In genomic region chr17:39224778-39225307, GRCh38 we compare ENCODE assay signal across 9 cellular contexts. TPM values are rescaled to one million over a fixed set of nuclear protein-coding genes. Genes with fewer than 3 reads are reported as not detected.
DNase-seq lines count a peak whose midpoint lies in the region; ATAC-seq, FAIRE-seq and TF ChIP-seq lines count a peak whose summit lies in the region.
"Had no signal": no experiment of that assay in that cellular context is flagged by ENCODE, and none has a peak within 500 bp of the region (broad histone marks: within the 10 kb centered on the region; RNA-seq: fewer than 3 reads in every experiment).

No MANE protein-coding gene starts in this region.

- no peak overlapping the region for H3K4me3 Mint-ChIP-seq in activated CD8-positive, alpha-beta memory T cell treated with anti-CD3 and anti-CD28 coated beads, Interleukin-2, amount 10 ng/mL, durations not matched to agents 7 days and 5 days

- in situ Hi-C loops in K562 (cut with MboI), result no loop called here

- no peaks in the 10 kb centered on the region for H3K9me3 Mint-ChIP-seq in activated CD8-positive, alpha-beta memory T cell treated with anti-CD3 and anti-CD28 coated beads, Interleukin-2, amount 10 ng/mL, durations not matched to agents 7 days and 5 days (ENCODE audit: low read depth)

- POLR2A ChIA-PET in K562 (lab: Yijun Ruan, JAX), result no interaction called here

- no peaks in the 10 kb centered on the region for H4K20me1 ChIP-seq in K562 (replicated peaks; ENCODE audit: control insufficient read depth, insufficient read depth, low read length)

- no peaks in the 10 kb centered on the region for H3K79me2 ChIP-seq in K562 (ENCODE audit: control insufficient read depth, insufficient read depth, low read length)

- no TSS peak for BruUV-seq in K562 (replicated peaks; lab: Mats Ljungman, UMichigan)

- TF ChIP-seq EP300 in K562 (IDR thresholded peaks at IDR 0.05; ENCODE audit: low read length), result no peak

- intact Hi-C loops in K562 (cut with micrococcal nuclease), result no loop called here
- intact Hi-C loops in lower lobe of right lung (cut with DNase I), result no loop called here

- no peak for DNase-seq in activated CD8-positive, alpha-beta memory T cell treated with anti-CD3 and anti-CD28 coated beads, Interleukin-2, amount 10 ng/mL, durations not matched to agents 7 days and 5 days
- DNase-seq in activated CD8-positive, alpha-beta memory T cell treated with anti-CD3 and anti-CD28 coated beads, Interleukin-2, amount 50 U/mL, for 4 hours, result no peak
- DNase-seq in K562 (ENCODE audit: extremely low read depth in 1 of 4, low spot score in 3 of 4) (no peak), lower lobe of right lung (no peak), thoracic aorta (ENCODE audit: low spot score) (no peak), pons (ENCODE audit: low spot score) (no peak)
- DNase-seq: NCI-H2081 treated with DMSO at 0.1 percent for 48 hours had no signal

- H3K9ac ChIP-seq in K562 (ENCODE audit: insufficient read depth in 1 of 2, low read depth in 2 of 2, low read length in 2 of 2), result no peak overlapping the region

- H3K4me1 Mint-ChIP-seq in activated CD8-positive, alpha-beta memory T cell treated with anti-CD3 and anti-CD28 coated beads, Interleukin-2, amount 10 ng/mL, durations not matched to agents 7 days and 5 days, result peaks cover 8% of the 10 kb centered on the region

- TF ChIP-seq RAD21 in K562 (CRISPR knock-in tag; conservative IDR thresholded peaks at IDR 0.05 in 1 of 2, IDR thresholded peaks at IDR 0.05 in 1 of 2), result no peak

- FAIRE-seq in K562 (lab: Jason Lieb, UNC), result no peak

- H3K4me1 ChIP-seq in K562 (replicated peaks in 1 of 2; ENCODE audit: control insufficient read depth in 2 of 2, insufficient read depth in 2 of 2, low read length in 2 of 2) (peaks cover 2 to 29% of the 10 kb centered on the region in 2 experiments; a peak in 3 of 5 replicates), lower lobe of right lung (peaks cover 18% of the 10 kb centered on the region), thoracic aorta (ENCODE audit: control insufficient read depth in 1 of 2, low read depth in 2 of 2) (peaks cover 21 to 55% of the 10 kb centered on the region in 2 donors)

- H3K27ac ChIP-seq in K562 (ENCODE audit: extremely low read depth, low read depth, low read length) (no peak overlapping the region), lower lobe of right lung (no peak overlapping the region), thoracic aorta (peak overlapping the region; percentile 79 to 81)

- H3K9me1 ChIP-seq in K562 (ENCODE audit: control insufficient read depth, insufficient read depth, low read length), result no peaks in the 10 kb centered on the region

- TF ChIP-seq CTCF in K562 (IDR thresholded peaks at IDR 0.05 in 2 of 3, conservative IDR thresholded peaks at IDR 0.05 in 1 of 3; ENCODE audit: insufficient read depth in 2 of 3, low read depth in 1 of 3, low read length in 3 of 3) (0 out of 6 replicates have a peak, but pooled peaks of 1 of the 3 experiments have one; percentile 3), lower lobe of right lung (IDR thresholded peaks at IDR 0.05) (no peak), thoracic aorta (IDR thresholded peaks at IDR 0.05) (no peak)

- CTCF ChIA-PET in activated CD8-positive, alpha-beta memory T cell treated with anti-CD3 and anti-CD28 coated beads, Interleukin-2, amount 10 ng/mL, durations not matched to agents 7 days and 5 days (lab: Charles Lee), result interaction anchor here (30.8 kb wide), 1 partner anchor 14 kb away, joined by 670 read pairs; no protein-coding TSS in a partner anchor
- CTCF ChIA-PET in K562 (lab: Yijun Ruan, JAX; ENCODE audit: low intra/inter-chr PET ratio), result no interaction called here

- H3K36me3 ChIP-seq in K562 (ENCODE audit: control insufficient read depth, insufficient read depth, low read length) (no peaks in the 10 kb centered on the region), lower lobe of right lung (no peaks in the 10 kb centered on the region), thoracic aorta (no peaks in the 10 kb centered on the region)

- ATAC-seq in activated CD8-positive, alpha-beta memory T cell treated with anti-CD3 and anti-CD28 coated beads, Interleukin-2, amount 10 ng/mL, durations not matched to agents 7 days and 5 days, result peak; percentile 13
- 0 out of 3 replicates have a peak, but pooled peaks have one; percentile 13 for ATAC-seq in K562
- ATAC-seq in lower lobe of right lung, result peak; percentile 23 to 53
- ATAC-seq in thoracic aorta (ENCODE audit: insufficient number of reproducible peaks, low FRiP score, low read depth), result no peak
- ATAC-seq in HG03432 (IDR thresholded peaks at IDR 0.05; ENCODE audit: unreplicated experiment), result no peak
- ATAC-seq in HG03378 (IDR thresholded peaks at IDR 0.05; ENCODE audit: unreplicated experiment), result no peak

- H2AFZ ChIP-seq in K562 (ENCODE audit: low read depth, low read length), result no peak overlapping the region

- no peaks in the 10 kb centered on the region for H3K36me3 Mint-ChIP-seq in activated CD8-positive, alpha-beta memory T cell treated with anti-CD3 and anti-CD28 coated beads, Interleukin-2, amount 10 ng/mL, durations not matched to agents 7 days and 5 days

- WGBS in K562 (ENCODE audit: insufficient coverage, low coverage, missing lambda C conversion rate), result 16% methylated on average over 30 of the region's 68 CpGs

- H3K27me3 Mint-ChIP-seq in activated CD8-positive, alpha-beta memory T cell treated with anti-CD3 and anti-CD28 coated beads, Interleukin-2, amount 10 ng/mL, durations not matched to agents 7 days and 5 days, result peaks cover 48% of the 10 kb centered on the region

- no peak for TF ChIP-seq POLR2A in K562 (conservative IDR thresholded peaks at IDR 0.05)

- no peak overlapping the region for H3K4me3 ChIP-seq in K562
- peak overlapping the region; percentile 43 for H3K4me3 ChIP-seq in lower lobe of right lung
- peak overlapping the region; percentile 78 for H3K4me3 ChIP-seq in thoracic aorta

- no peak overlapping the region for H3K27ac Mint-ChIP-seq in activated CD8-positive, alpha-beta memory T cell treated with anti-CD3 and anti-CD28 coated beads, Interleukin-2, amount 10 ng/mL, durations not matched to agents 7 days and 5 days

- no peak overlapping the region for H3K4me2 ChIP-seq in K562 (ENCODE audit: insufficient read depth, low read length)

- H3K9me3 ChIP-seq in K562 (replicated peaks; ENCODE audit: control insufficient read depth, insufficient read depth, low read depth, low read length) (no peaks in the 10 kb centered on the region), lower lobe of right lung (no peaks in the 10 kb centered on the region), thoracic aorta (no peaks in the 10 kb centered on the region)

- peaks cover 6 to 38% of the 10 kb centered on the region in 2 experiments; a peak in 4 of 5 replicates for H3K27me3 ChIP-seq in K562 (ENCODE audit: control insufficient read depth in 2 of 2, insufficient read depth in 2 of 2, low read length in 2 of 2)
- H3K27me3 ChIP-seq in lower lobe of right lung (ENCODE audit: low read depth), result peaks cover 68% of the 10 kb centered on the region
- H3K27me3 ChIP-seq in thoracic aorta (replicated peaks; ENCODE audit: insufficient read depth), result no peaks in the 10 kb centered on the region

RNA-seq across cellular contexts. Expression of gene STAC2, which starts 0.9 kb away (rescaled TPM):
- not detected for total RNA-seq in activated CD8-positive, alpha-beta memory T cell treated with anti-CD3 and anti-CD28 coated beads, Interleukin-2, amount 10 ng/mL, durations not matched to agents 7 days and 5 days
- not detected in 2 replicates for total RNA-seq in K562 (2011; cell fraction: chromatin; rRNA removed; ENCODE audit: low replicate concordance)
- not detected in 2 replicates for total RNA-seq in K562 (2011; cell fraction: nucleolus; rRNA removed)
- not detected in 2 replicates for total RNA-seq in K562 (2011; cell fraction: nucleoplasm; rRNA removed)
- total RNA-seq in K562 (2014; rRNA removed) (not detected in 2 replicates), K562 (2014; rRNA removed; fragmentation: Illumina TruSeq; extraction: Trizol) (not detected in 2 replicates), K562 (2015; rRNA removed; fragmentation: Illumina TruSeq; extraction: Trizol) (not detected in 2 replicates), K562 (2021) (not detected in 2 replicates), lower lobe of right lung (0.30 TPM), thoracic aorta (10 to 100 TPM; 13.9 to 14.3 TPM)
- polyA plus RNA-seq in K562 (2011; rRNA removed) (not detected in 2 replicates), K562 (2014; fragmentation: Illumina TruSeq; extraction: Trizol) (not detected in 2 replicates), K562 (2014; fragmentation: Nextera tagmentation; extraction: Ambion mirVana) (not detected), K562 (2014; rRNA removed) (not detected in 2 replicates)
- polyA plus RNA-seq in K562 (2011; cell fraction: cytosol; rRNA removed), result not detected in 2 replicates
- not detected in 2 replicates for polyA plus RNA-seq in K562 (2011; cell fraction: nucleus; rRNA removed)
- polyA plus RNA-seq in K562 (2012), result not detected in 2 replicates
- not detected in 2 replicates for polyA minus RNA-seq in K562 (2011; rRNA and poly(A)+ RNA removed)
- not detected in 2 replicates for polyA minus RNA-seq in K562 (2011; cell fraction: cytosol; rRNA and poly(A)+ RNA removed)
- polyA minus RNA-seq in K562 (2011; cell fraction: nucleus; rRNA and poly(A)+ RNA removed), result not detected in 2 replicates

RNA-seq across cellular contexts. Expression of gene RPL19, which starts 24.8 kb away (rescaled TPM):
- 1,000 to 10,000 TPM; 1,859 to 1,928 TPM for total RNA-seq in activated CD8-positive, alpha-beta memory T cell treated with anti-CD3 and anti-CD28 coated beads, Interleukin-2, amount 10 ng/mL, durations not matched to agents 7 days and 5 days
- total RNA-seq in K562 (2011; cell fraction: chromatin; rRNA removed; ENCODE audit: low replicate concordance), result 162 and 216 TPM in 2 replicates
- 446 and 472 TPM in 2 replicates for total RNA-seq in K562 (2011; cell fraction: nucleolus; rRNA removed)
- 512 and 741 TPM in 2 replicates for total RNA-seq in K562 (2011; cell fraction: nucleoplasm; rRNA removed)
- total RNA-seq in K562 (2014; rRNA removed) (3,823 and 4,254 TPM in 2 replicates), K562 (2014; rRNA removed; fragmentation: Illumina TruSeq; extraction: Trizol) (2,411 and 3,109 TPM in 2 replicates), K562 (2015; rRNA removed; fragmentation: Illumina TruSeq; extraction: Trizol) (3,681 and 3,727 TPM in 2 replicates), K562 (2021) (2,367 and 2,508 TPM in 2 replicates), lower lobe of right lung (1,465 TPM), thoracic aorta (1,000 to 10,000 TPM; 1,315 to 2,278 TPM)
- polyA plus RNA-seq in K562 (2011; rRNA removed) (1,550 and 2,263 TPM in 2 replicates), K562 (2014; fragmentation: Illumina TruSeq; extraction: Trizol) (4,063 and 4,614 TPM in 2 replicates), K562 (2014; fragmentation: Nextera tagmentation; extraction: Ambion mirVana) (1,000 to 10,000 TPM; 3,604 to 4,229 TPM), K562 (2014; rRNA removed) (3,808 and 3,851 TPM in 2 replicates)
- polyA plus RNA-seq in K562 (2011; cell fraction: cytosol; rRNA removed), result 1,909 and 2,489 TPM in 2 replicates
- 662 and 945 TPM in 2 replicates for polyA plus RNA-seq in K562 (2011; cell fraction: nucleus; rRNA removed)
- 2,279 and 3,326 TPM in 2 replicates for polyA plus RNA-seq in K562 (2012)
- 920 and 1,322 TPM in 2 replicates for polyA minus RNA-seq in K562 (2011; rRNA and poly(A)+ RNA removed)
- 617 and 787 TPM in 2 replicates for polyA minus RNA-seq in K562 (2011; cell fraction: cytosol; rRNA and poly(A)+ RNA removed)
- 123 and 152 TPM in 2 replicates for polyA minus RNA-seq in K562 (2011; cell fraction: nucleus; rRNA and poly(A)+ RNA removed)

RNA-seq across cellular contexts. Expression of gene CACNB1, which starts 27.4 kb away (rescaled TPM):
- total RNA-seq in activated CD8-positive, alpha-beta memory T cell treated with anti-CD3 and anti-CD28 coated beads, Interleukin-2, amount 10 ng/mL, durations not matched to agents 7 days and 5 days, result 10 to 100 TPM; 21.0 to 32.9 TPM
- 38.1 and 87.3 TPM in 2 replicates for total RNA-seq in K562 (2011; cell fraction: chromatin; rRNA removed; ENCODE audit: low replicate concordance)
- total RNA-seq in K562 (2011; cell fraction: nucleolus; rRNA removed), result 39.5 and 41.0 TPM in 2 replicates
- total RNA-seq in K562 (2011; cell fraction: nucleoplasm; rRNA removed), result 40.0 and 54.4 TPM in 2 replicates
- total RNA-seq in K562 (2014; rRNA removed), result 2.2 and 3.7 TPM in 2 replicates
- 2.6 and 3.6 TPM in 2 replicates for total RNA-seq in K562 (2014; rRNA removed; fragmentation: Illumina TruSeq; extraction: Trizol)
- 1.7 and 2.0 TPM in 2 replicates for total RNA-seq in K562 (2015; rRNA removed; fragmentation: Illumina TruSeq; extraction: Trizol)
- 6.7 and 7.4 TPM in 2 replicates for total RNA-seq in K562 (2021)
- 3.0 and 3.2 TPM in 2 replicates for polyA plus RNA-seq in K562 (2011; rRNA removed)
- polyA plus RNA-seq in K562 (2011; cell fraction: cytosol; rRNA removed), result 1.5 and 3.4 TPM in 2 replicates
- polyA plus RNA-seq in K562 (2011; cell fraction: nucleus; rRNA removed), result 10.8 and 29.9 TPM in 2 replicates
- 2.1 and 2.9 TPM in 2 replicates for polyA plus RNA-seq in K562 (2012)
- 3.0 and 3.6 TPM in 2 replicates for polyA plus RNA-seq in K562 (2014; fragmentation: Illumina TruSeq; extraction: Trizol)
- polyA plus RNA-seq in K562 (2014; fragmentation: Nextera tagmentation; extraction: Ambion mirVana), result under 1 TPM; 0.08 to 0.18 TPM
- 3.7 and 4.6 TPM in 2 replicates for polyA plus RNA-seq in K562 (2014; rRNA removed)
- 8.4 and 16.2 TPM in 2 replicates for polyA minus RNA-seq in K562 (2011; rRNA and poly(A)+ RNA removed)
- 2.5 and 5.3 TPM in 2 replicates for polyA minus RNA-seq in K562 (2011; cell fraction: cytosol; rRNA and poly(A)+ RNA removed)
- polyA minus RNA-seq in K562 (2011; cell fraction: nucleus; rRNA and poly(A)+ RNA removed), result 8.2 and 16.4 TPM in 2 replicates
- total RNA-seq in lower lobe of right lung, result 21.3 TPM
- total RNA-seq in thoracic aorta, result 10 to 100 TPM; 14.3 to 15.6 TPM

RNA-seq across cellular contexts. Expression of gene ARL5C, which starts 58.9 kb away (rescaled TPM):
- total RNA-seq in activated CD8-positive, alpha-beta memory T cell treated with anti-CD3 and anti-CD28 coated beads, Interleukin-2, amount 10 ng/mL, durations not matched to agents 7 days and 5 days, result under 1 TPM in 1 of 2 experiments, not detected in 1; 0.35 TPM
- 0.16 TPM in 1 of 2 replicates, not detected in the other for total RNA-seq in K562 (2011; cell fraction: chromatin; rRNA removed; ENCODE audit: low replicate concordance)
- total RNA-seq in K562 (2011; cell fraction: nucleolus; rRNA removed), result not detected in 2 replicates
- total RNA-seq in K562 (2011; cell fraction: nucleoplasm; rRNA removed), result not detected in 2 replicates
- total RNA-seq in K562 (2014; rRNA removed) (not detected in 2 replicates), K562 (2014; rRNA removed; fragmentation: Illumina TruSeq; extraction: Trizol) (not detected in 2 replicates), K562 (2015; rRNA removed; fragmentation: Illumina TruSeq; extraction: Trizol) (not detected in 2 replicates), K562 (2021) (not detected in 2 replicates), lower lobe of right lung (not detected), thoracic aorta (under 1 TPM in 1 of 2 donors, not detected in 1; 0.27 TPM)
- polyA plus RNA-seq in K562 (2011; rRNA removed) (not detected in 2 replicates), K562 (2014; fragmentation: Illumina TruSeq; extraction: Trizol) (not detected in 2 replicates), K562 (2014; fragmentation: Nextera tagmentation; extraction: Ambion mirVana) (not detected), K562 (2014; rRNA removed) (not detected in 2 replicates)
- polyA plus RNA-seq in K562 (2011; cell fraction: cytosol; rRNA removed), result not detected in 2 replicates
- polyA plus RNA-seq in K562 (2011; cell fraction: nucleus; rRNA removed), result not detected in 2 replicates
- not detected in 2 replicates for polyA plus RNA-seq in K562 (2012)
- polyA minus RNA-seq in K562 (2011; rRNA and poly(A)+ RNA removed), result not detected in 2 replicates
- polyA minus RNA-seq in K562 (2011; cell fraction: cytosol; rRNA and poly(A)+ RNA removed), result not detected in 2 replicates
- not detected in 2 replicates for polyA minus RNA-seq in K562 (2011; cell fraction: nucleus; rRNA and poly(A)+ RNA removed)

Comparison
In these comparisons a context has a peak if more than half of its experiments do, and no peak if none do; other contexts are left out.
1. ATAC-seq: peak in activated CD8-positive, alpha-beta memory T cell treated with anti-CD3 and anti-CD28 coated beads, Interleukin-2, amount 10 ng/mL, durations not matched to agents 7 days and 5 days (single experiment), K562 (single experiment) and lower lobe of right lung (2 of 2); none in thoracic aorta (single experiment), HG03432 (single experiment) and HG03378 (single experiment).
2. H3K27ac ChIP-seq: peak in thoracic aorta (2 of 2); none in K562 (single experiment) and lower lobe of right lung (single experiment).
3. RNA of gene STAC2, which starts 0.9 kb away (total RNA-seq): 13.9 to 14.3 TPM in thoracic aorta; 0.30 TPM in lower lobe of right lung (single experiment), not detected in activated CD8-positive, alpha-beta memory T cell treated with anti-CD3 and anti-CD28 coated beads, Interleukin-2, amount 10 ng/mL, durations not matched to agents 7 days and 5 days and not detected in K562; every median in the first group is over 10 times any median in the second.